ENCODE assay signal across 21 cellular contexts in the genomic region with DNA sequence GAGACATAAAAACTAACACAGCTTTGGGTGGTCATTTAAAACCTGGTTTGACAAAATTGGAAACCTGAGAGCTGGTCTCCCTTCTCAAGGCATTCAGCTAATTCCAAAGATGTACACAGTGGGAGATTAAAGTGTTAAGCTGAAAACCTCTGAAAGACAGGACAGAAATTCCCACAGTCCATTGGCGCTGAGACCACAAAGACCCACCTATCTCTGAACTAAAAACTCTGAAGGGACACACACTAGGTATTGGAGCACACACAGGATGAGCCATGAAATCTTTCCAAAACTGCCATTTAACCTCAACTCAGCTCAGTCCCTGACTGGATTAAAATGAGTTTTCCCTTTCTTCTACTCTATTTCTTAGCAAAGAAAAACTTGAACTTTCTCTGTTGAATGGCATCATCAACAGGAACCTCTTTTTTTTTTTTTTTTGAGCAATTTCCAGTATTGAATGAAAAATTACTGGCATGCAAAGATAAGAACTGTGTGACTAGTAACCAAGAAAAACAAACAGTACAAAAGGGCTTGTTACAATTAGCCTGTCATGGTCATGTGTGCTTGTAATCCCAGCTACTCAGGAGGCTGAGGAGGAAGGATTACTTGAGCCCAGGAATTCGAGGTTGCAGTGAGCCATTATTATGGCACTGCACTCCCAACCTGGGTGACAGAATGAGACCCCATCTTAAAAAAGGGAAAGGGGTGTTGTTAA.
DNase-seq lines count a peak whose midpoint lies in the region; ATAC-seq and TF ChIP-seq lines count a peak whose summit lies in the region.
"Had no signal": no experiment of that assay in that cellular context is flagged by ENCODE, and none has a peak within 500 bp of the region (broad histone marks: within the 10 kb centered on the region; RNA-seq: fewer than 3 reads in every experiment).

No MANE protein-coding gene starts in this region.

- no peak overlapping the region for H3K4me3 ChIP-seq in Caco-2 (ENCODE audit: low read depth, low read length)
- H3K4me3 ChIP-seq in liver (ENCODE audit: low read depth in 1 of 3, low read length in 3 of 3), result no peak overlapping the region
- H3K4me3 ChIP-seq: mucosa of descending colon, ovary, spleen had no signal

- intact Hi-C loops in Caco-2 (cut with micrococcal nuclease; ENCODE audit: unreplicated experiment), result no loop called here
- intact Hi-C loops in activated CD4-positive, alpha-beta T cell treated with anti-CD3 and anti-CD28 coated beads for 36 hours (cut with DNase I, micrococcal nuclease), result no loop called here

- H3K27ac Mint-ChIP-seq in Caco-2 (ENCODE audit: unreplicated experiment) (peak overlapping the region; percentile 29), endothelial cell (ENCODE audit: unreplicated experiment) (peak overlapping the region; percentile 18)
- no peak overlapping the region for H3K27ac Mint-ChIP-seq in activated CD4-positive, alpha-beta T cell treated with anti-CD3 and anti-CD28 coated beads for 36 hours
- H3K27ac Mint-ChIP-seq: activated naive CD8-positive, alpha-beta T cell; immature natural killer cell; stimulated activated naive CD8-positive, alpha-beta T cell treated with anti-CD3 and anti-CD28 coated beads, Interleukin-15, amount 100 ng/mL, for 72 hours; T-helper 17 cell had no signal

- H3K9me3 ChIP-seq in Caco-2 (no peaks in the 10 kb centered on the region), liver (ENCODE audit: control insufficient read depth in 4 of 4, low read length in 3 of 4) (no peaks in the 10 kb centered on the region)
- H3K9me3 ChIP-seq: mucosa of descending colon, ovary had no signal

- H3K4me1 Mint-ChIP-seq in Caco-2 (ENCODE audit: low read depth, unreplicated experiment), result peaks cover 15% of the 10 kb centered on the region
- H3K4me1 Mint-ChIP-seq in endothelial cell (ENCODE audit: unreplicated experiment), result no peaks in the 10 kb centered on the region
- H3K4me1 Mint-ChIP-seq in activated CD4-positive, alpha-beta T cell treated with anti-CD3 and anti-CD28 coated beads for 36 hours, result no peaks in the 10 kb centered on the region
- H3K4me1 Mint-ChIP-seq: immature natural killer cell; stimulated activated naive CD8-positive, alpha-beta T cell treated with anti-CD3 and anti-CD28 coated beads, Interleukin-15, amount 100 ng/mL, for 72 hours; T-helper 17 cell had no signal

- 58% methylated on average over 2 of the region's 2 CpGs for WGBS in liver

- H3K4me3 Mint-ChIP-seq in Caco-2 (ENCODE audit: unreplicated experiment) (no peak overlapping the region), endothelial cell (ENCODE audit: unreplicated experiment) (no peak overlapping the region)
- no peak overlapping the region for H3K4me3 Mint-ChIP-seq in activated CD4-positive, alpha-beta T cell treated with anti-CD3 and anti-CD28 coated beads for 36 hours
- H3K4me3 Mint-ChIP-seq: activated naive CD8-positive, alpha-beta T cell; immature natural killer cell; stimulated activated naive CD8-positive, alpha-beta T cell treated with anti-CD3 and anti-CD28 coated beads, Interleukin-15, amount 100 ng/mL, for 72 hours; T-helper 17 cell had no signal

- H3K4me1 ChIP-seq in Caco-2 (peaks cover 10% of the 10 kb centered on the region), liver (ENCODE audit: control insufficient read depth in 4 of 4, insufficient read depth in 4 of 4, low read length in 3 of 4) (peaks cover 0 to 11% (median 1%) of the 10 kb centered on the region in 4 donors)
- H3K4me1 ChIP-seq: spleen had no signal

- H3K27me3 Mint-ChIP-seq in Caco-2 (ENCODE audit: insufficient read depth, unreplicated experiment), result no peaks in the 10 kb centered on the region
- H3K27me3 Mint-ChIP-seq in endothelial cell (ENCODE audit: unreplicated experiment), result peaks cover 3% of the 10 kb centered on the region
- H3K27me3 Mint-ChIP-seq in activated CD4-positive, alpha-beta T cell treated with anti-CD3 and anti-CD28 coated beads for 36 hours, result peaks cover 1% of the 10 kb centered on the region
- H3K27me3 Mint-ChIP-seq: stimulated activated naive CD8-positive, alpha-beta T cell treated with anti-CD3 and anti-CD28 coated beads, Interleukin-15, amount 100 ng/mL, for 72 hours; T-helper 17 cell had no signal

- H3K27ac ChIP-seq in liver (ENCODE audit: low read depth in 1 of 2, low read length in 2 of 2), result no peak overlapping the region
- H3K27ac ChIP-seq: ovary, spleen had no signal

- no peaks in the 10 kb centered on the region for H3K36me3 ChIP-seq in Caco-2 (ENCODE audit: control insufficient read depth, insufficient read depth, low read length)
- no peaks in the 10 kb centered on the region for H3K36me3 ChIP-seq in liver (ENCODE audit: control insufficient read depth in 4 of 4, insufficient read depth in 3 of 4, low read depth in 1 of 4, low read length in 3 of 4)
- H3K36me3 ChIP-seq: ovary, spleen had no signal

- no peak overlapping the region for H3K9ac ChIP-seq in liver (ENCODE audit: low read depth in 1 of 2, low read length in 2 of 2)

- DNase-seq in Caco-2, result peak in 1 of 2 experiments; percentile 42
- DNase-seq in NCI-H146 treated with DMSO at 0.1 percent for 48 hours (lab: John Stamatoyannopoulos, UW; ENCODE audit: unreplicated experiment), result peak; percentile 14
- DNase-seq in endothelial cell (ENCODE audit: low spot score), result no peak
- no peak for DNase-seq in HK-2 (ENCODE audit: unreplicated experiment)
- DNase-seq in HEK293T (ENCODE audit: extremely low spot score), result no peak
- no peak for DNase-seq in activated CD4-positive, alpha-beta T cell treated with anti-CD3 and anti-CD28 coated beads for 36 hours
- DNase-seq: activated CD4-positive, CD25-positive, alpha-beta regulatory T cell treated with anti-CD3 and anti-CD28 coated beads, Interleukin-2, amount 50 U/mL, for 72 hours; Calu3; GOT3; immature natural killer cell; Karpas-422; mucosa of descending colon; NCI-H1930; NCI-H774; ovary; spleen; stimulated activated naive CD8-positive, alpha-beta T cell treated with anti-CD3 and anti-CD28 coated beads, Interleukin-15, amount 100 ng/mL, for 72 hours; T-helper 17 cell had no signal

- TF ChIP-seq CTCF in Caco-2 (IDR thresholded peaks at IDR 0.05; ENCODE audit: insufficient read depth in 1 of 2, low read depth in 1 of 2, low read length in 1 of 2, severe bottlenecking in 1 of 2, unreplicated experiment in 1 of 2), result no peak
- TF ChIP-seq CTCF in endothelial cell (IDR thresholded peaks at IDR 0.05; ENCODE audit: unreplicated experiment), result no peak
- TF ChIP-seq CTCF in liver (IDR thresholded peaks at IDR 0.05; ENCODE audit: low read depth, low read length, missing input control), result no peak

- no peak for TF ChIP-seq RAD21 in liver (IDR thresholded peaks at IDR 0.05)

- POLR2A ChIA-PET in Caco-2 (lab: Charles Lee) (no interaction called here), HEK293T (lab: Yijun Ruan, JAX) (no interaction called here)
- POLR2A ChIA-PET in activated CD4-positive, alpha-beta T cell treated with anti-CD3 and anti-CD28 coated beads for 36 hours (lab: Charles Lee), result no interaction called here

- H3K27me3 ChIP-seq in Caco-2 (replicated peaks; ENCODE audit: control insufficient read depth, insufficient read depth, low read length) (no peaks in the 10 kb centered on the region), liver (ENCODE audit: control insufficient read depth in 4 of 4, insufficient read depth in 4 of 4, low read length in 3 of 4) (no peaks in the 10 kb centered on the region)
- H3K27me3 ChIP-seq: ovary, spleen had no signal

- H3K36me3 Mint-ChIP-seq in Caco-2 (ENCODE audit: insufficient read depth, unreplicated experiment) (no peaks in the 10 kb centered on the region), endothelial cell (ENCODE audit: low read depth, unreplicated experiment) (no peaks in the 10 kb centered on the region)
- peaks cover 3% of the 10 kb centered on the region for H3K36me3 Mint-ChIP-seq in activated CD4-positive, alpha-beta T cell treated with anti-CD3 and anti-CD28 coated beads for 36 hours (ENCODE audit: low read depth)

- H3K9me3 Mint-ChIP-seq in Caco-2 (ENCODE audit: unreplicated experiment) (peaks cover 17% of the 10 kb centered on the region), endothelial cell (ENCODE audit: unreplicated experiment) (no peaks in the 10 kb centered on the region)
- H3K9me3 Mint-ChIP-seq in activated CD4-positive, alpha-beta T cell treated with anti-CD3 and anti-CD28 coated beads for 36 hours (ENCODE audit: low read depth), result peaks cover 7% of the 10 kb centered on the region

- ATAC-seq in GM19023 (IDR thresholded peaks at IDR 0.05; ENCODE audit: unreplicated experiment), result no peak
- ATAC-seq in activated CD4-positive, alpha-beta T cell treated with anti-CD3 and anti-CD28 coated beads for 36 hours, result no peak
- ATAC-seq: mucosa of descending colon; stimulated activated naive CD8-positive, alpha-beta T cell treated with anti-CD3 and anti-CD28 coated beads, Interleukin-15, amount 100 ng/mL, for 72 hours; T-helper 17 cell had no signal

- CTCF ChIA-PET in Caco-2 (lab: Charles Lee), result interaction anchor here (0.7 kb wide), 1 partner anchor 28 kb away, joined by 4 read pairs; no protein-coding TSS in a partner anchor
- CTCF ChIA-PET in HEK293T (lab: Yijun Ruan, JAX), result no interaction called here
- CTCF ChIA-PET in activated CD4-positive, alpha-beta T cell treated with anti-CD3 and anti-CD28 coated beads for 36 hours (lab: Charles Lee), result no interaction called here

- no TSS peak for BruUV-seq in Caco-2 (replicated peaks; lab: Mats Ljungman, UMichigan)

TF ChIP-seq in liver, 16 proteins besides CTCF, POLR2A, EP300 and RAD21 (continues in another document):
- TF ChIP-seq HNF4A (conservative IDR thresholded peaks at IDR 0.05), result peak; percentile 43 to 44
- peak in 1 of 2 donors; percentile 20 for TF ChIP-seq RXRA (IDR thresholded peaks at IDR 0.05)
- TF ChIP-seq TAF1 (conservative IDR thresholded peaks at IDR 0.05), result no peak

TF ChIP-seq in HEK293T, 16 proteins besides CTCF, POLR2A, EP300 and RAD21:
- TF ChIP-seq ELF4 (IDR thresholded peaks at IDR 0.05) (no peak), ARNT (IDR thresholded peaks at IDR 0.05) (no peak), ZNF384 (IDR thresholded peaks at IDR 0.05) (no peak), CTBP1 (IDR thresholded peaks at IDR 0.05; ENCODE audit: borderline replicate concordance) (no peak), FOXM1 (IDR thresholded peaks at IDR 0.05; ENCODE audit: borderline replicate concordance) (no peak), BHLHE40 (IDR thresholded peaks at IDR 0.05; ENCODE audit: borderline replicate concordance) (no peak), SUZ12 (IDR thresholded peaks at IDR 0.05) (no peak)
